ENCODE assay signal across 8 cellular contexts in genomic region chr3:94862703-94863102, GRCh38.
DNase-seq lines count a peak whose midpoint lies in the region; ATAC-seq and TF ChIP-seq lines count a peak whose summit lies in the region.

No MANE protein-coding gene starts in this region.

- intact Hi-C loops in ovary (cut with DNase I), result no loop called here

- no peak for TF ChIP-seq POLR2A in ovary (IDR thresholded peaks at IDR 0.05)

- no peak for TF ChIP-seq EP300 in ovary (IDR thresholded peaks at IDR 0.05)

- peaks cover 0 to 4% of the 10 kb centered on the region in 2 donors for H3K9me3 ChIP-seq in ovary

- H3K27me3 ChIP-seq in ovary, result no peaks in the 10 kb centered on the region

- no peak overlapping the region for H3K27ac ChIP-seq in ovary

- ATAC-seq in HG03469 (IDR thresholded peaks at IDR 0.05; ENCODE audit: unreplicated experiment), result peak; percentile 72
- ATAC-seq in GM21619 (IDR thresholded peaks at IDR 0.05; ENCODE audit: unreplicated experiment), result no peak

- no peaks in the 10 kb centered on the region for H3K4me1 ChIP-seq in ovary (ENCODE audit: insufficient read depth)

- WGBS in ovary, 3 donors, result 67 to 95% (median 94%) methylated on average over 3 of the region's 3 CpGs

- no peak overlapping the region for H3K4me3 ChIP-seq in ovary

- no peaks in the 10 kb centered on the region for H3K36me3 ChIP-seq in ovary

- TF ChIP-seq CTCF in ovary (IDR thresholded peaks at IDR 0.05), result no peak

- DNase-seq in DMS 273 (lab: John Stamatoyannopoulos, UW; ENCODE audit: unreplicated experiment) (peak; percentile 69), DMS 273 treated with DMSO at 0.1 percent for 48 hours (lab: John Stamatoyannopoulos, UW) (no peak), SHP77 treated with DMSO at 0.1 percent for 48 hours (lab: John Stamatoyannopoulos, UW) (peak; percentile 36), kidney tubule cell (ENCODE audit: low spot score) (peak; percentile 36), ovary (no peak)
- DNase-seq in activated CD4-positive, CD25-positive, alpha-beta regulatory T cell (lab: John Stamatoyannopoulos, UW), result no peak

Comparison
In these comparisons a context has a peak if more than half of its experiments do, and no peak if none do; other contexts are left out.
1. DNase-seq: peak in DMS 273 (single experiment), SHP77 treated with DMSO at 0.1 percent for 48 hours (single experiment) and kidney tubule cell (single experiment); none in DMS 273 treated with DMSO at 0.1 percent for 48 hours (single experiment), ovary (0 of 5) and activated CD4-positive, CD25-positive, alpha-beta regulatory T cell (0 of 4).